In the genomic region with DNA sequence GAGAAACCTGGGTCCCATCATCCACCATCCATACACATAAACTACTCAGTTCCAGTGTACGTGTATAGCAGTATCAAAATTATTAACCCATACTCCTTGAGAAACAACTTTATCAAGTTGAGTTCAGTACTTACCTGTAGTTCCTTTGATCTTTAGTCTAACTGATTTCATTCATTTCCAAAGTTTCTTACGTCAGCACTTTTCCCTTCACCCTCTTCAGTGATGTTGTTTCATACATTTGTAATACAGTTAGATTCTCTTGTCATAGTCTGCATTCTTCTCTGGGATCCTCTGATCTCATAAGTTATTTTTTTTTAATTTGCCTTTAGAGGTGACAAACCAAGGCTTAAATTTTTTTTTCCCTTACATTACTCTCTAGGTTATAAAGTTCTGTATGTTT, we compare ENCODE assay signal across 33 cellular contexts.
"Had no signal": no experiment of that assay in that cellular context is flagged by ENCODE, and none has a peak within 500 bp of the region (broad histone marks: within the 10 kb centered on the region; RNA-seq: fewer than 3 reads in every experiment).

No MANE protein-coding gene starts in this region.

- H3K27ac ChIP-seq: adrenal gland, body of pancreas, brain microvascular endothelial cell, breast epithelium, VCaP had no signal

- FAIRE-seq: astrocyte, TTC549 had no signal

- H3K36me3 ChIP-seq: adrenal gland, brain microvascular endothelial cell, breast epithelium had no signal

- H3K27me3 ChIP-seq: adrenal gland, body of pancreas, brain microvascular endothelial cell, breast epithelium had no signal

- H3K4me3 ChIP-seq: adrenal gland, body of pancreas, breast epithelium had no signal

- DNase-seq: activated B cell treated with CpG ODN at 0.5 μM for 24 hours; activated CD4-positive, alpha-beta memory T cell treated with anti-CD3 and anti-CD28 coated beads for 36 hours; activated CD4-positive, alpha-beta T cell treated with anti-CD3 and anti-CD28 coated beads for 4 hours; activated CD4-positive, alpha-beta T cell treated with anti-CD3 and anti-CD28 coated beads, Interleukin-2, amount 10 ng/mL, durations not matched to agents 24 days and 14 days; activated CD4-positive, alpha-beta T cell treated with anti-CD3 and anti-CD28 coated beads, Interleukin-2, amount 50 U/mL, for 1 hour; activated CD4-positive, alpha-beta T cell treated with anti-CD3 and anti-CD28 coated beads, Interleukin-2, amount 50 U/mL, for 4 hours; activated CD4-positive, CD25-positive, alpha-beta regulatory T cell treated with anti-CD3 and anti-CD28 coated beads, Interleukin-2, amount 50 U/mL, for 72 hours; activated CD8-positive, alpha-beta memory T cell treated with anti-CD3 and anti-CD28 coated beads, Interleukin-2, amount 50 U/mL, for 4 hours; activated CD8-positive, alpha-beta T cell treated with anti-CD3 and anti-CD28 coated beads for 36 hours; activated effector memory CD4-positive, alpha-beta T cell treated with anti-CD3 and anti-CD28 coated beads, Interleukin-2, amount 50 U/mL, for 16 hours; activated gamma-delta T cell treated with Interleukin-2 at 50 U/mL for 16 hours; activated naive CD4-positive, alpha-beta T cell; activated naive CD4-positive, alpha-beta T cell treated with anti-CD3 and anti-CD28 coated beads for 36 hours; activated naive CD4-positive, alpha-beta T cell treated with anti-CD3 and anti-CD28 coated beads, Interleukin-2, amount 50 U/mL, for 16 hours; activated naive CD8-positive, alpha-beta T cell treated with anti-CD3 and anti-CD28 coated beads for 36 hours; activated T-cell treated with anti-CD3 and anti-CD28 coated beads for 4 hours; activated T-cell treated with anti-CD3 and anti-CD28 coated beads, Interleukin-2, amount 50 U/mL, for 1 hour; activated T-cell treated with anti-CD3 and anti-CD28 coated beads, Interleukin-2, amount 50 U/mL, for 4 hours; activated T-cell treated with anti-CD3 and anti-CD28 coated beads, Interleukin-2, amount 50 U/mL, for 72 hours; adrenal gland; amniotic stem cell; aorta; body of pancreas; brain microvascular endothelial cell; caudate nucleus; cerebellar nuclear complex; T-helper 17 cell had no signal

- H3K9me3 ChIP-seq: adrenal gland, body of pancreas, breast epithelium had no signal

- H3K4me1 ChIP-seq: body of pancreas, breast epithelium had no signal

- ATAC-seq: activated CD8-positive, alpha-beta T cell treated with anti-CD3 and anti-CD28 coated beads for 36 hours; activated naive CD4-positive, alpha-beta T cell treated with anti-CD3 and anti-CD28 coated beads, Interleukin-2, amount 50 U/mL, for 72 hours; activated T-cell treated with anti-CD3 and anti-CD28 coated beads, Interleukin-2, amount 50 U/mL, for 4 hours; activated T-cell treated with anti-CD3 and anti-CD28 coated beads, Interleukin-2, amount 50 U/mL, for 72 hours; activated T-helper 17 cell treated with anti-CD3 and anti-CD28 coated beads, Interleukin-2, amount 50 U/mL, for 72 hours; body of pancreas; T-helper 17 cell had no signal
